ENCODE assay signal across 11 cellular contexts in the genomic region with DNA sequence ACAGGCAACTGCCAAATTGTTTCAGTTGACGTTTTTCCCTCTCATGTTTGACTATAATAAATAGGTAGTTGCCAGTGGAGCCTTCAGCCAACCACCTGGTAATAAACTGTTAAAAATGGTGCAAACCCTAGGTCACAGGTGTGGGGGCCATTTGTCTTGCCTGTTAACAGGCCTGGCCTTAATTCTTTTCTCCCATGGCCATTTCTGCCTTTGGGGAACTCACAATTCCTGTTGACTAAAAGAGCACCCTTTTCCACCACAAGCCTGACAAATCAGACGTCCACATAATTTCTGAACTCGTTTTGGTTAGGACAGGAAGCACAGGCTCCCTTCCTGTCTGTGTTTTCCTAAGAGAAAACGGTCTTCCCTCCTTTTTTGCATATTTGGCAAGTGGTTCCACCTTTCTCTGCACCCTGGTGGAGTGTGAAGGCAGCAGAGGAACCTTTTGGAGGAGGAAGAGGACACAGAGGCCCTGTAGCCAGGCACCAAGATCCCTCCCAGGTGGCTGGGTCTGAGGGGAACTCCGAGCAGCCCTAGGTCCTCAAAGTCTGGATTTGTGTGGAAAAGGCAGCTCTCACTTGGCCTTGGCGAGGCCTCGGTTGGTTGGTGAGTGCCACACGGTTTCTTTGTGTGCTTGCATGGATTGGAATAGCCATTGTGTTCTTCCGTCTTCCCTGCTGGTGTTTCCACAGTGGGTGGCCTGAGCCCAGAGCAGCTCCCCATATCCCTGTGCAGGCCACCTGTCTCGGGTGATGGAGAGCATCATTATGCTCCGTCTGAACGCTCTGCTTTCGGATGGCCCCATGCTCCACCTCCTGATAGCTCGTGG. TPM values are rescaled to one million over a fixed set of nuclear protein-coding genes. Genes with fewer than 3 reads are reported as not detected.
DNase-seq lines count a peak whose midpoint lies in the region; ATAC-seq and TF ChIP-seq lines count a peak whose summit lies in the region.
"Had no signal": no experiment of that assay in that cellular context is flagged by ENCODE, and none has a peak within 500 bp of the region (broad histone marks: within the 10 kb centered on the region; RNA-seq: fewer than 3 reads in every experiment).

No MANE protein-coding gene starts in this region.

- H3K27ac ChIP-seq in skin epidermis = peak overlapping the region in 18 of 21 experiments; percentile 18 to 96 (median 80)
- H3K27ac ChIP-seq in ovary = no peak overlapping the region
- H3K27ac ChIP-seq: WERI-Rb-1 had no signal

- H3K9me3 ChIP-seq in ovary = no peaks in the 10 kb centered on the region

- TF ChIP-seq POLR2A in ovary (IDR thresholded peaks at IDR 0.05) = no peak

- H3K36me3 ChIP-seq in ovary = no peaks in the 10 kb centered on the region
- H3K36me3 ChIP-seq: WERI-Rb-1 had no signal

- DNase-seq in KG1 (lab: John Stamatoyannopoulos, UW) = peak; percentile 27
- DNase-seq in activated T-cell treated with anti-CD3 and anti-CD28 coated beads, Interleukin-2, amount 50 U/mL, for 48 hours = peak; percentile 76
- no peak for DNase-seq in hippocampal formation (lab: John Stamatoyannopoulos, UW)
- DNase-seq in ovary = no peak
- DNase-seq: dermis blood vessel endothelial cell, trophoblast cell, WERI-Rb-1 had no signal

- no peaks in the 10 kb centered on the region for H3K27me3 ChIP-seq in ovary

- ATAC-seq in GM18511 (IDR thresholded peaks at IDR 0.05; ENCODE audit: unreplicated experiment) (peak; percentile 20), GM21360 (IDR thresholded peaks at IDR 0.05; ENCODE audit: unreplicated experiment) (no peak), GM19452 (IDR thresholded peaks at IDR 0.05; ENCODE audit: unreplicated experiment) (no peak)

- no peak for TF ChIP-seq CTCF in ovary (IDR thresholded peaks at IDR 0.05)

- H3K4me1 ChIP-seq in ovary (ENCODE audit: insufficient read depth) = peaks cover 6% of the 10 kb centered on the region

- TF ChIP-seq EP300 in ovary (IDR thresholded peaks at IDR 0.05) = no peak

- intact Hi-C loops in ovary (cut with DNase I) = no loop called here

- H3K4me3 ChIP-seq in skin epidermis = peak overlapping the region in 4 of 7 experiments; percentile 5 to 50 (median 16)
- H3K4me3 ChIP-seq in ovary = no peak overlapping the region

- 72 to 78% (median 74%) methylated on average over 14 of the region's 14 CpGs for WGBS in ovary, 3 donors

RNA-seq across cellular contexts. Expression of a gene that starts 4.0 kb away (rescaled TPM):
- total RNA-seq in ovary = 1 to 10 TPM; 1.8 to 7.5 (median 3.3) TPM
- 1 to 10 TPM in 1 of 2 donors, under 1 TPM in 1; 0.59 to 6.5 TPM for polyA plus RNA-seq in ovary

Comparison
In these comparisons a context has a peak if more than half of its experiments do, and no peak if none do; other contexts are left out.
1. DNase-seq: peak in KG1 (single experiment) and activated T-cell treated with anti-CD3 and anti-CD28 coated beads, Interleukin-2, amount 50 U/mL, for 48 hours (2 of 2); none in hippocampal formation (0 of 2) and ovary (0 of 5).
2. H3K27ac ChIP-seq: peak in skin epidermis (18 of 21); none in ovary (0 of 2).